ENCODE assay signal across 31 cellular contexts in the genomic region with DNA sequence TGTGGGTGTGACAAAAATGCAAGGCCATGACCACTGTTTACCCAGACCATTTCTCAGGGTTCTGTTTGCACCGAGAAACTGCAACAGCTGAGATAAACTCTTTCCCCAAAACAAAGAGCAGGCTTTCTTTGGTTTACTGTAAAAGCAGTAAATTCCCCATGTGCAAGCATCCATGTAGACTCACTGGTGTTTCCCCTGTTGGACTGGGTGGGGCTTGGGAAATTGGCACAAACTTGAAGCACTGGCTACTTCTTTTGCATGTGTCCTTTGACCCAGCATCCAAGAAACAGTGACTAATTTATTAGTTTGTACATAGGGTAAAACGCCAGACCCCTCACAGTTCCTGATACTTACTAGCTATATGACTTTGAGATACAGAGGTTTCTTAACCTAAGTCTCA. TPM values are rescaled to one million over a fixed set of nuclear protein-coding genes. Genes with fewer than 3 reads are reported as not detected.
DNase-seq lines count a peak whose midpoint lies in the region; ATAC-seq and TF ChIP-seq lines count a peak whose summit lies in the region.
"Had no signal": no experiment of that assay in that cellular context is flagged by ENCODE, and none has a peak within 500 bp of the region (broad histone marks: within the 10 kb centered on the region; RNA-seq: fewer than 3 reads in every experiment).

No MANE protein-coding gene starts in this region.

- H3K36me3 Mint-ChIP-seq in nephron (ENCODE audit: low read depth) = peaks cover 5% of the 10 kb centered on the region
- H3K36me3 Mint-ChIP-seq: activated naive CD4-positive, alpha-beta T cell treated with anti-CD3 and anti-CD28 coated beads, Interleukin-2, amount 10 ng/mL, durations not matched to agents 7 days and 5 days; CD4-positive, alpha-beta memory T cell; immature natural killer cell; stimulated activated naive B cell treated with anti-CD40 and anti-IgM and Interleukin-4, amounts not matched to agents 10 μg/mL and 1 μg/mL and 100 μg/mL, for 72 hours had no signal

- H2BK5ac ChIP-seq in trophoblast cell (ENCODE audit: low read depth, low read length, poor library complexity) = no peak overlapping the region

- no peaks in the 10 kb centered on the region for H3K4me1 ChIP-seq in hepatocyte (ENCODE audit: insufficient read depth)
- H3K4me1 ChIP-seq in trophoblast cell (ENCODE audit: control insufficient read depth in 1 of 2, insufficient read depth in 2 of 2, low read length in 2 of 2) = no peaks in the 10 kb centered on the region
- H3K4me1 ChIP-seq: Peyer's patch had no signal

- peak overlapping the region; percentile 76 to 89 (median 86) for H3K27ac Mint-ChIP-seq in nephron
- H3K27ac Mint-ChIP-seq: activated naive CD4-positive, alpha-beta T cell treated with anti-CD3 and anti-CD28 coated beads, Interleukin-2, amount 10 ng/mL, durations not matched to agents 7 days and 5 days; activated T-helper 1 cell treated with anti-CD3 and anti-CD28 coated beads, Interleukin-12 subunit alpha, Interleukin-12 subunit beta, Interleukin-2, Interleukin-4 antibody, amounts not matched to agents 30 ng/mL and 10 ng/mL and 1 ng/mL, durations not matched to agents 14 hours and 24 hours and 36 hours; CD4-positive, alpha-beta memory T cell; immature natural killer cell; stimulated activated naive B cell treated with anti-CD40 and anti-IgM and Interleukin-4, amounts not matched to agents 10 μg/mL and 1 μg/mL and 100 μg/mL, for 72 hours had no signal

- no peak overlapping the region for H3K9ac ChIP-seq in trophoblast cell (ENCODE audit: low read length)

- no peaks in the 10 kb centered on the region for H3K9me3 Mint-ChIP-seq in nephron
- H3K9me3 Mint-ChIP-seq: activated naive CD4-positive, alpha-beta T cell treated with anti-CD3 and anti-CD28 coated beads, Interleukin-2, amount 10 ng/mL, durations not matched to agents 7 days and 5 days; activated T-helper 1 cell treated with anti-CD3 and anti-CD28 coated beads, Interleukin-12 subunit alpha, Interleukin-12 subunit beta, Interleukin-2, Interleukin-4 antibody, amounts not matched to agents 30 ng/mL and 10 ng/mL and 1 ng/mL, durations not matched to agents 14 hours and 24 hours and 36 hours had no signal

- no peak overlapping the region for H4K91ac ChIP-seq in trophoblast cell (ENCODE audit: low read depth, low read length)

- no peak overlapping the region for H3K4me2 ChIP-seq in hepatocyte
- no peak overlapping the region for H3K4me2 ChIP-seq in trophoblast cell (ENCODE audit: low read length)

- no peak overlapping the region for H2AFZ ChIP-seq in hepatocyte
- no peak overlapping the region for H2AFZ ChIP-seq in trophoblast cell (ENCODE audit: insufficient read depth, low read length, poor library complexity)

- H3K27ac ChIP-seq in hepatocyte = no peak overlapping the region
- H3K27ac ChIP-seq in trophoblast cell (ENCODE audit: low read depth, low read length) = no peak overlapping the region
- H3K27ac ChIP-seq: ovary, Peyer's patch had no signal

- no peak overlapping the region for H3K18ac ChIP-seq in trophoblast cell (ENCODE audit: low read length)

- no peaks in the 10 kb centered on the region for H3K79me1 ChIP-seq in trophoblast cell (ENCODE audit: low read length)

- H3K9me2 ChIP-seq in hepatocyte (replicated peaks; ENCODE audit: insufficient read depth) = no peaks in the 10 kb centered on the region

- H2AK5ac ChIP-seq in trophoblast cell (ENCODE audit: low read length) = no peak overlapping the region

- H3K36me3 ChIP-seq in hepatocyte (replicated peaks; ENCODE audit: insufficient read depth, low read depth) = no peaks in the 10 kb centered on the region
- H3K36me3 ChIP-seq in trophoblast cell (ENCODE audit: control insufficient read depth in 1 of 2, insufficient read depth in 2 of 2, low read length in 2 of 2) = no peaks in the 10 kb centered on the region
- H3K36me3 ChIP-seq: MG63, ovary, Peyer's patch had no signal

- H3K27me3 ChIP-seq in hepatocyte = no peaks in the 10 kb centered on the region
- H3K27me3 ChIP-seq in trophoblast cell (ENCODE audit: insufficient read depth, low read length) = no peaks in the 10 kb centered on the region
- H3K27me3 ChIP-seq: MG63, ovary, Peyer's patch had no signal

- ATAC-seq in GM21515 (IDR thresholded peaks at IDR 0.05; ENCODE audit: unreplicated experiment) = no peak
- ATAC-seq: esophagus mucosa; right cardiac atrium; stimulated activated naive B cell treated with anti-CD40 and anti-IgM and Interleukin-4, amounts not matched to agents 10 μg/mL and 1 μg/mL and 100 μg/mL, for 72 hours had no signal

- H3K79me2 ChIP-seq in hepatocyte = no peaks in the 10 kb centered on the region
- no peaks in the 10 kb centered on the region for H3K79me2 ChIP-seq in trophoblast cell (ENCODE audit: control insufficient read depth, insufficient read depth, low read length, poor library complexity)

- no peak overlapping the region for H4K12ac ChIP-seq in trophoblast cell (ENCODE audit: low read depth, low read length)

- H3K23ac ChIP-seq in trophoblast cell (ENCODE audit: low read length) = no peak overlapping the region

- no peak overlapping the region for H2BK120ac ChIP-seq in trophoblast cell (ENCODE audit: insufficient read depth, low read length, poor library complexity)

- no peak overlapping the region for H3K4ac ChIP-seq in trophoblast cell (ENCODE audit: low read depth, low read length)

- WGBS in hepatocyte (ENCODE audit: low lambda C conversion rate, missing lambda C conversion rate) = 79% methylated on average over 2 of the region's 2 CpGs
- WGBS in trophoblast cell (ENCODE audit: extremely low coverage, insufficient coverage, insufficient read length) = no CpG with 5 or more reads among the region's 2 CpGs

- H3K4me3 Mint-ChIP-seq in nephron = no peak overlapping the region
- H3K4me3 Mint-ChIP-seq: activated naive CD4-positive, alpha-beta T cell treated with anti-CD3 and anti-CD28 coated beads, Interleukin-2, amount 10 ng/mL, durations not matched to agents 7 days and 5 days; activated T-helper 1 cell treated with anti-CD3 and anti-CD28 coated beads, Interleukin-12 subunit alpha, Interleukin-12 subunit beta, Interleukin-2, Interleukin-4 antibody, amounts not matched to agents 30 ng/mL and 10 ng/mL and 1 ng/mL, durations not matched to agents 14 hours and 24 hours and 36 hours; CD4-positive, alpha-beta memory T cell; immature natural killer cell; stimulated activated naive B cell treated with anti-CD40 and anti-IgM and Interleukin-4, amounts not matched to agents 10 μg/mL and 1 μg/mL and 100 μg/mL, for 72 hours had no signal

- TF ChIP-seq CTCF in hepatocyte (IDR thresholded peaks at IDR 0.05; ENCODE audit: poor library complexity) (no peak), nephron (IDR thresholded peaks at IDR 0.05; ENCODE audit: unreplicated experiment in 3 of 3) (no peak)

- H3K9me3 ChIP-seq in hepatocyte (ENCODE audit: low read depth) (no peaks in the 10 kb centered on the region), trophoblast cell (ENCODE audit: insufficient read depth, low read depth, low read length) (no peaks in the 10 kb centered on the region)
- H3K9me3 ChIP-seq: MG63, ovary, Peyer's patch had no signal

- DNase-seq in A172 (ENCODE audit: low spot score) (peak; percentile 12), SW480 (ENCODE audit: low spot score) (peak; percentile 9), hepatocyte (ENCODE audit: low spot score) (peak; percentile 23), trophoblast cell (no peak), DMS 273 (lab: John Stamatoyannopoulos, UW; ENCODE audit: unreplicated experiment) (no peak), hepatic stellate cell (ENCODE audit: low spot score) (no peak)
- DNase-seq: 8988T; activated CD4-positive, alpha-beta T cell treated with anti-CD3 and anti-CD28 coated beads, Interleukin-2, amount 50 U/mL, for 4 hours; activated CD4-positive, CD25-positive, alpha-beta regulatory T cell; activated naive CD4-positive, alpha-beta T cell treated with anti-CD3 and anti-CD28 coated beads, Interleukin-2, amount 10 ng/mL, durations not matched to agents 7 days and 5 days; amygdala; CD4-positive, alpha-beta memory T cell; cortex of kidney; hippocampal formation; immature natural killer cell; MG63; midbrain; NCI-H2029; NCI-H2227 treated with DMSO at 0.1 percent for 48 hours; NCI-H69; ovary; Peyer's patch; right cardiac atrium; stimulated activated CD4-positive, alpha-beta T cell treated with anti-CD3 and anti-CD28 coated beads, Interleukin-4, amount 100 ng/mL, for 4 hours; stimulated activated naive B cell treated with anti-CD40 and anti-IgM and Interleukin-4, amounts not matched to agents 10 μg/mL and 1 μg/mL and 100 μg/mL, for 72 hours; T-helper 1 cell had no signal

- no peak overlapping the region for H3K4me3 ChIP-seq in hepatocyte
- H3K4me3 ChIP-seq in trophoblast cell (ENCODE audit: low read depth, low read length) = no peak overlapping the region
- H3K4me3 ChIP-seq: MG63, ovary, Peyer's patch had no signal

- H4K20me1 ChIP-seq in hepatocyte (ENCODE audit: insufficient read depth, poor library complexity, severe bottlenecking) = no peaks in the 10 kb centered on the region

- no peaks in the 10 kb centered on the region for H3K27me3 Mint-ChIP-seq in nephron (ENCODE audit: low read depth)

- H4K8ac ChIP-seq in trophoblast cell (ENCODE audit: low read depth, low read length) = no peak overlapping the region

- H2BK12ac ChIP-seq in trophoblast cell (ENCODE audit: low read length) = no peak overlapping the region

- H3K4me1 Mint-ChIP-seq in nephron = no peaks in the 10 kb centered on the region
- H3K4me1 Mint-ChIP-seq: activated naive CD4-positive, alpha-beta T cell treated with anti-CD3 and anti-CD28 coated beads, Interleukin-2, amount 10 ng/mL, durations not matched to agents 7 days and 5 days; CD4-positive, alpha-beta memory T cell; immature natural killer cell; stimulated activated naive B cell treated with anti-CD40 and anti-IgM and Interleukin-4, amounts not matched to agents 10 μg/mL and 1 μg/mL and 100 μg/mL, for 72 hours had no signal

- H3K14ac ChIP-seq in trophoblast cell (ENCODE audit: low read length) = no peak overlapping the region

RNA-seq across cellular contexts. Expression of a gene that starts 12.3 kb away (rescaled TPM):
- 0.22 and 0.46 TPM in 2 replicates for total RNA-seq in A172 (2014; rRNA removed; shearing (Covaris generic))
- 1.0 and 2.2 TPM in 2 replicates for total RNA-seq in hepatocyte
- polyA plus RNA-seq in hepatocyte = 0.79 and 0.97 TPM in 2 replicates
- polyA plus RNA-seq in trophoblast cell (2013) = 0.41 and 0.42 TPM in 2 replicates
- total RNA-seq: activated T-helper 1 cell treated with anti-CD3 and anti-CD28 coated beads, Interleukin-12 subunit alpha, Interleukin-12 subunit beta, Interleukin-2, Interleukin-4 antibody, amounts not matched to agents 30 ng/mL and 10 ng/mL and 1 ng/mL, durations not matched to agents 14 hours and 24 hours and 36 hours; bronchial epithelial cell; esophagus mucosa; Peyer's patch had no signal
- polyA plus RNA-seq: CD4-positive, alpha-beta memory T cell; immature natural killer cell had no signal

RNA-seq across cellular contexts. Expression of a gene that starts 35.6 kb away (rescaled TPM):
- total RNA-seq in A172 (2014; rRNA removed; shearing (Covaris generic)) = 109 and 133 TPM in 2 replicates
- total RNA-seq in hepatocyte = 94.9 and 104 TPM in 2 replicates
- polyA plus RNA-seq in hepatocyte = 127 and 137 TPM in 2 replicates
- 41.7 and 45.3 TPM in 2 replicates for polyA plus RNA-seq in trophoblast cell (2013)

Comparison
In these comparisons a context has a peak if more than half of its experiments do, and no peak if none do; other contexts are left out.
1. DNase-seq: peak in A172 (single experiment), SW480 (single experiment) and hepatocyte (single experiment); none in trophoblast cell (0 of 2), DMS 273 (single experiment) and hepatic stellate cell (single experiment).